Comparison of ENCODE assay signal across 11 cellular contexts in the genomic region with DNA sequence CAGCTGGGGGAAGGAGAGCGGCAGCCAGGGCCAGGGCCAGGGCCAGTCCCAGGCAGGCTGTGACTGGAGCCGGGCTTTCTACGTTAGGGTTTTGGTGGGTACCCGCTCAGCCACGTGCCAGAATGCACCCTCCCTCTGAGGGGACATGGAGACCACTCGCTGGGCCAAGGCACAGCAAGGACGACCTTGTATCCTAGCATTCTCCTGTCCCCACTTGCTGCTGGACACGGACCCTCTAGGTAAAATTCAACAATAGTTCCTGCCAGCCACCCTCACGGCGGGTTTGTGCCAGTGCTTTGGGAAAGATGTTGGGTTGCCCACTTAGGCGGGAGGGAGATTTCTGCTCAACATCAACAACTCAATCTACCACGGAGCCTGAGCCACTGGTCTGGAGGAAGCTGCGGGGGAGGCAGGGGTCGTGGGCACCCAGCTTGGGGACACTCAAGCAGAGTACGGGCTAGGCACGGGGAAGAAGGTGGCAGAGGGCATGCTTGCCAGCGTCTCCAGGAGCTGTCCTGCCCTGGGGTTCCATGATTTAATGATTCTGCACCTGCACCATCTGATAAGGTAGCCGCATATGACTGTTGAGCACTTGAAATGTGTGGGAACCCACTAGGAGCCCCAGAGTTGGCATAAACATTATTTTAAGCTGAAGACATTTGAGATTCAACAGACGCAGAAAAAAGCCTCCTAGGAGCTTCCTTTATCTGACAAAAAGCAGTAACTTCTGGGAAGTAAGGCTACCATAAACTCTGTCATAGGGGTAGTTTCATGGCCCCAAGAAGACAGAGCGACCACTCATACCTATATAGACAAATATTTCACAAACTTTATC. TPM values are rescaled to one million over a fixed set of nuclear protein-coding genes. Genes with fewer than 3 reads are reported as not detected.
DNase-seq lines count a peak whose midpoint lies in the region; ATAC-seq and TF ChIP-seq lines count a peak whose summit lies in the region.
"Had no signal": no experiment of that assay in that cellular context is flagged by ENCODE, and none has a peak within 500 bp of the region (broad histone marks: within the 10 kb centered on the region; RNA-seq: fewer than 3 reads in every experiment).

No MANE protein-coding gene starts in this region.

- peaks cover 9 to 25% of the 10 kb centered on the region in 2 donors for H3K4me1 Mint-ChIP-seq in natural killer cell treated with Interleukin-12 subunit alpha and Interleukin-12 subunit beta and Interleukin-15 and Interleukin-18, amount 100 ng/mL, for 72 hours (ENCODE audit: low read depth in 2 of 2)
- peaks cover 0 to 12% of the 10 kb centered on the region in 2 donors for H3K4me1 Mint-ChIP-seq in effector memory CD8-positive, alpha-beta T cell (ENCODE audit: low read depth in 2 of 2)

- no peaks in the 10 kb centered on the region for H3K36me3 Mint-ChIP-seq in natural killer cell treated with Interleukin-12 subunit alpha and Interleukin-12 subunit beta and Interleukin-15 and Interleukin-18, amount 100 ng/mL, for 72 hours
- H3K36me3 Mint-ChIP-seq in effector memory CD8-positive, alpha-beta T cell (ENCODE audit: insufficient read depth): peaks cover 4% of the 10 kb centered on the region

- TF ChIP-seq POLR2A in tibial nerve (IDR thresholded peaks at IDR 0.05): no peak

- H3K4me1 ChIP-seq in NT2/D1 (ENCODE audit: insufficient read depth, insufficient read length): peaks cover 16% of the 10 kb centered on the region
- peaks cover 3 to 5% of the 10 kb centered on the region in 2 donors for H3K4me1 ChIP-seq in esophagus (ENCODE audit: control insufficient read depth in 2 of 2, insufficient read depth in 2 of 2, low read length in 1 of 2)
- H3K4me1 ChIP-seq in tibial nerve: peaks cover 0 to 77% (median 54%) of the 10 kb centered on the region in 4 donors

- H3K9ac ChIP-seq in NT2/D1 (ENCODE audit: insufficient read length, low read depth): peak overlapping the region; percentile 80

- H3K4me3 Mint-ChIP-seq in natural killer cell treated with Interleukin-12 subunit alpha and Interleukin-12 subunit beta and Interleukin-15 and Interleukin-18, amount 100 ng/mL, for 72 hours: peak overlapping the region; percentile 32
- peak overlapping the region in 1 of 2 donors; percentile 52 for H3K4me3 Mint-ChIP-seq in effector memory CD8-positive, alpha-beta T cell
- H3K4me3 Mint-ChIP-seq: T-helper 1 cell treated with Interleukin-12 subunit alpha and Interleukin-12 subunit beta and Interleukin-4 antibody, amounts not matched to agents 30 μg/mL and 1 μg/mL, for 36 hours had no signal

- no peak for TF ChIP-seq CTCF in tibial nerve (IDR thresholded peaks at IDR 0.05)

- WGBS in esophagus, 2 donors: 69 to 74% methylated on average over 20 of the region's 20 CpGs
- 67 to 68% methylated on average over 14 to 17 of the region's 20 CpGs for WGBS in tibial nerve, 2 donors

- no peaks in the 10 kb centered on the region for H3K9me3 Mint-ChIP-seq in natural killer cell treated with Interleukin-12 subunit alpha and Interleukin-12 subunit beta and Interleukin-15 and Interleukin-18, amount 100 ng/mL, for 72 hours
- no peaks in the 10 kb centered on the region for H3K9me3 Mint-ChIP-seq in effector memory CD8-positive, alpha-beta T cell
- H3K9me3 Mint-ChIP-seq: T-helper 1 cell treated with Interleukin-12 subunit alpha and Interleukin-12 subunit beta and Interleukin-4 antibody, amounts not matched to agents 30 μg/mL and 1 μg/mL, for 36 hours had no signal

- no peaks in the 10 kb centered on the region for H3K36me3 ChIP-seq in NT2/D1 (ENCODE audit: insufficient read depth, insufficient read length, low read length)
- no peaks in the 10 kb centered on the region for H3K36me3 ChIP-seq in esophagus (ENCODE audit: control insufficient read depth in 2 of 2, insufficient read depth in 2 of 2, low read length in 1 of 2)
- no peaks in the 10 kb centered on the region for H3K36me3 ChIP-seq in tibial nerve
- H3K36me3 ChIP-seq: left lung had no signal

- peaks cover 32% of the 10 kb centered on the region for H3K27me3 ChIP-seq in NT2/D1 (ENCODE audit: insufficient read depth, insufficient read length)
- no peaks in the 10 kb centered on the region for H3K27me3 ChIP-seq in esophagus (ENCODE audit: control insufficient read depth in 1 of 2, insufficient read depth in 2 of 2, low read length in 2 of 2)
- H3K27me3 ChIP-seq in tibial nerve: no peaks in the 10 kb centered on the region

- ATAC-seq in natural killer cell treated with Interleukin-12 subunit alpha and Interleukin-12 subunit beta and Interleukin-15 and Interleukin-18, amount 100 ng/mL, for 72 hours: peak in 1 of 2 donors; percentile 20
- no peak for ATAC-seq in effector memory CD8-positive, alpha-beta T cell (replicated peaks)
- ATAC-seq in HG03196 (IDR thresholded peaks at IDR 0.05; ENCODE audit: unreplicated experiment): no peak

- H3K9me3 ChIP-seq in NT2/D1 (ENCODE audit: insufficient read depth, low read length) (no peaks in the 10 kb centered on the region), esophagus (ENCODE audit: control insufficient read depth in 2 of 2, insufficient read depth in 1 of 2, low read depth in 1 of 2, low read length in 1 of 2) (no peaks in the 10 kb centered on the region), tibial nerve (no peaks in the 10 kb centered on the region)
- H3K9me3 ChIP-seq: left lung had no signal

- peaks cover 0 to 2% of the 10 kb centered on the region in 2 donors for H3K27me3 Mint-ChIP-seq in natural killer cell treated with Interleukin-12 subunit alpha and Interleukin-12 subunit beta and Interleukin-15 and Interleukin-18, amount 100 ng/mL, for 72 hours
- H3K27me3 Mint-ChIP-seq in effector memory CD8-positive, alpha-beta T cell: peaks cover 27 to 50% of the 10 kb centered on the region in 2 donors

- TF ChIP-seq EP300 in tibial nerve (IDR thresholded peaks at IDR 0.05): no peak

- peak overlapping the region; percentile 39 for H3K4me3 ChIP-seq in NT2/D1 (ENCODE audit: insufficient read length, low read depth)
- H3K4me3 ChIP-seq in esophagus (ENCODE audit: low read depth in 1 of 2, low read length in 2 of 2): peak overlapping the region; percentile 17 to 27
- H3K4me3 ChIP-seq in tibial nerve: peak overlapping the region; percentile 30 to 53 (median 44)

- no peak for DNase-seq in NT2/D1 (ENCODE audit: low read depth, low spot score)
- peak; percentile 22 for DNase-seq in natural killer cell treated with Interleukin-12 subunit alpha and Interleukin-12 subunit beta and Interleukin-15 and Interleukin-18, amount 100 ng/mL, for 72 hours (ENCODE audit: low spot score)
- DNase-seq in tibial nerve (ENCODE audit: low spot score in 2 of 2): no peak
- DNase-seq in hepatic stellate cell (ENCODE audit: low spot score): no peak
- no peak for DNase-seq in effector memory CD8-positive, alpha-beta T cell
- DNase-seq: activated gamma-delta T cell, NCI-H82 had no signal

- H3K27ac Mint-ChIP-seq in natural killer cell treated with Interleukin-12 subunit alpha and Interleukin-12 subunit beta and Interleukin-15 and Interleukin-18, amount 100 ng/mL, for 72 hours: no peak overlapping the region
- H3K27ac Mint-ChIP-seq in effector memory CD8-positive, alpha-beta T cell: no peak overlapping the region
- H3K27ac Mint-ChIP-seq: T-helper 1 cell treated with Interleukin-12 subunit alpha and Interleukin-12 subunit beta and Interleukin-4 antibody, amounts not matched to agents 30 μg/mL and 1 μg/mL, for 36 hours had no signal

- H3K27ac ChIP-seq in esophagus (ENCODE audit: low read depth in 2 of 2, low read length in 1 of 2): peak overlapping the region; percentile 0 to 24
- H3K27ac ChIP-seq in tibial nerve: peak overlapping the region; percentile 71 to 94 (median 86)

RNA-seq across cellular contexts. Expression of gene C15orf39, which starts 22.5 kb away (rescaled TPM):
- 10 to 100 TPM; 14.7 to 15.7 TPM for polyA plus RNA-seq in esophagus
- 10 to 100 TPM; 26.8 to 30.3 TPM for total RNA-seq in natural killer cell treated with Interleukin-12 subunit alpha and Interleukin-12 subunit beta and Interleukin-15 and Interleukin-18, amount 100 ng/mL, for 72 hours
- total RNA-seq in tibial nerve: 10 to 100 TPM; 13.8 to 20.1 (median 17.2) TPM
